ENCODE assay signal across 8 cellular contexts in the genomic region with DNA sequence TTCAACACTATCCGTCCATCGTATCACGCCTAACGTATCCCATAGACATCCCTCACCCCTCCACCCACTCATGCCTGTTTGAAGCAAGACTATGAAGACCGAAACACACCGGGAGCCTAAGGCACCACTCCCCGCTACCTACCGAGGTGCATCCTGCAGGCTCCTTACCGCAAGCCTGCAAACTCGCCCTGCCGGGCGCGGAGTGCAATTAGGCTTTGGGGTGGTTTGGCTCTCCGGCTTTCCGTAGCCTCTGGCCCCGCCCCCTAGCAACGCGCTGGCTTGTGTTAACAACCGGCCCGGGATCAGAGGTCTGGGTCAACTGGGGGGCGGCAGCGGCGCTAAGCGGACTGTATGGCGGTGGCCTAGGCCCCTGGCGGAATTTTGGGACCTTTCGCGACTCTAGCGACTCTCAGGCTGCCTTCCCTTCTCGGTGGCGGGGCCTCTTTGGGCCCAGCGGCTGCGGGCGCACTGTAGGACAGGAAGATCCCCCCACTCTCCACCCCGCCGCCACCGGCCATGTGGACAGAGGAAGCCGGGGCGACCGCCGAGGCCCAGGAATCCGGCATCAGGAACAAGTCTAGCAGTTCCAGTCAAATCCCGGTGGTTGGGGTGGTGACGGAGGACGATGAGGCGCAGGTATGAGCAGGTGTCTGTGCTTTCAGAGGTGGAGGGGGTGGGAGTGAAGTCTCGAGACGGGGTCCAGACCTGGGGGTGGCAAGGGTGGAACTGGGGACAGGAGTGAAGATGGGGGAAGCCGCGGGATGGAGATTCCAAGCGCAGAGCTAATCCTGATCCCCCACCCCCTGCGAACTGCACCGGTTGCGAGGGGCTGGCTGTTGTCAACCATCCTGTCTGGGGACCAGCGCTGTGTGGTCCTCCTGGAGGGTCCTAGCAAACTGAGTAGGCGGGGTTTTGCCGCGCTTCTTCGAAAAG.
DNase-seq lines count a peak whose midpoint lies in the region; ATAC-seq and TF ChIP-seq lines count a peak whose summit lies in the region.

A gene with protein sequence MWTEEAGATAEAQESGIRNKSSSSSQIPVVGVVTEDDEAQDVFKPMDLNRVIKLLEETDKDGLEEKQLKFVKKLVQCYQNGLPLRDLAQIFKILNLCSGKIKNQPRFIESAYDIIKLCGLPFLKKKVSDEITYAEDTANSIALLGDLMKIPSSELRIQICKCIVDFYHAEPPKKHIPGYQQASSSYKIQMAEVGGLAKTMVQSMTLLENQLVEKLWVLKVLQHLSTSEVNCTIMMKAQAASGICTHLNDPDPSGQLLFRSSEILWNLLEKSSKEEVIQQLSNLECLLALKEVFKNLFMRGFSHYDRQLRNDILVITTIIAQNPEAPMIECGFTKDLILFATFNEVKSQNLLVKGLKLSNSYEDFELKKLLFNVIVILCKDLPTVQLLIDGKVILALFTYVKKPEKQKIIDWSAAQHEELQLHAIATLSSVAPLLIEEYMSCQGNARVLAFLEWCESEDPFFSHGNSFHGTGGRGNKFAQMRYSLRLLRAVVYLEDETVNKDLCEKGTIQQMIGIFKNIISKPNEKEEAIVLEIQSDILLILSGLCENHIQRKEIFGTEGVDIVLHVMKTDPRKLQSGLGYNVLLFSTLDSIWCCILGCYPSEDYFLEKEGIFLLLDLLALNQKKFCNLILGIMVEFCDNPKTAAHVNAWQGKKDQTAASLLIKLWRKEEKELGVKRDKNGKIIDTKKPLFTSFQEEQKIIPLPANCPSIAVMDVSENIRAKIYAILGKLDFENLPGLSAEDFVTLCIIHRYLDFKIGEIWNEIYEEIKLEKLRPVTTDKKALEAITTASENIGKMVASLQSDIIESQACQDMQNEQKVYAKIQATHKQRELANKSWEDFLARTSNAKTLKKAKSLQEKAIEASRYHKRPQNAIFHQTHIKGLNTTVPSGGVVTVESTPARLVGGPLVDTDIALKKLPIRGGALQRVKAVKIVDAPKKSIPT (plus strand): TSS at position 266 of the 933 bp plus-strand sequence. CDS start 251 bp downstream, at position 517.

- DNase-seq in NCI-H1694 treated with DMSO at 0.1 percent for 48 hours (lab: John Stamatoyannopoulos, UW) (peak; percentile 20), T1000 (lab: John Stamatoyannopoulos, UW) (peak; percentile 70), astrocyte of the hippocampus (ENCODE audit: low read depth, low spot score) (peak; percentile 91), hypothalamus (lab: John Stamatoyannopoulos, UW) (peak; percentile 37 to 91 (median 80)), retinal pigment epithelial cell (ENCODE audit: low read depth) (peak; percentile 58), AML-193 (lab: John Stamatoyannopoulos, UW) (no peak)

- peak within 1 kb of the TSS; percentile 94 for H3K4me3 ChIP-seq in retinal pigment epithelial cell (ENCODE audit: low read length)

- TF ChIP-seq POLR2A in GM18505 (IDR thresholded peaks at IDR 0.05; ENCODE audit: borderline replicate concordance, extremely low read depth, insufficient read depth, insufficient read length), result peak; percentile 37

- ATAC-seq in GM18505 (IDR thresholded peaks at IDR 0.05; ENCODE audit: unreplicated experiment) (peak; percentile 87), HG02852 (IDR thresholded peaks at IDR 0.05; ENCODE audit: unreplicated experiment) (peak; percentile 90)

- TF ChIP-seq CTCF in retinal pigment epithelial cell (conservative IDR thresholded peaks at IDR 0.05; ENCODE audit: low read depth, low read length), result peak; percentile 29

Comparison
In these comparisons a context has a peak if more than half of its experiments do, and no peak if none do; other contexts are left out.
1. DNase-seq: peak in NCI-H1694 treated with DMSO at 0.1 percent for 48 hours (single experiment), T1000 (single experiment), astrocyte of the hippocampus (single experiment), hypothalamus (51 of 51) and retinal pigment epithelial cell (single experiment); none in AML-193 (0 of 2).